9 cellular contexts compared by ENCODE assay signal in genomic region chr12:11545438-11546330, GRCh38.
DNase-seq lines count a peak whose midpoint lies in the region; ATAC-seq and TF ChIP-seq lines count a peak whose summit lies in the region.
"Had no signal": no experiment of that assay in that cellular context is flagged by ENCODE, and none has a peak within 500 bp of the region (broad histone marks: within the 10 kb centered on the region; RNA-seq: fewer than 3 reads in every experiment).

No MANE protein-coding gene starts in this region.

- peak; percentile 21 to 65 (median 30) for DNase-seq in CD4-positive, alpha-beta T cell
- DNase-seq in activated CD8-positive, alpha-beta memory T cell treated with anti-CD3 and anti-CD28 coated beads, Interleukin-2, amount 10 ng/mL, durations not matched to agents 7 days and 5 days: peak; percentile 75
- no peak for DNase-seq in memory B cell (ENCODE audit: low spot score in 2 of 2)
- DNase-seq in NCI-H1105 (lab: John Stamatoyannopoulos, UW): no peak
- no peak for DNase-seq in NCI-H524 (lab: John Stamatoyannopoulos, UW)
- DNase-seq in anterior cingulate cortex (lab: John Stamatoyannopoulos, UW): no peak

- POLR2A ChIA-PET in CD4-positive, alpha-beta T cell (lab: Charles Lee): interaction anchor here (0.6 to 3.0 kb wide), 39 partner anchors 8 to 1676 kb away, joined by 3 to 43 read pairs (median 4); partner anchors contain the start of genes BCL2L14, BORCS5, CLEC2B and ETV6

- H3K4me3 Mint-ChIP-seq in CD4-positive, alpha-beta T cell: peak overlapping the region; percentile 79
- H3K4me3 Mint-ChIP-seq in activated CD8-positive, alpha-beta memory T cell treated with anti-CD3 and anti-CD28 coated beads, Interleukin-2, amount 10 ng/mL, durations not matched to agents 7 days and 5 days: peak overlapping the region; percentile 59
- H3K4me3 Mint-ChIP-seq in memory B cell: peak overlapping the region; percentile 35

- peak; percentile 20 for TF ChIP-seq CTCF in CD4-positive, alpha-beta T cell (IDR thresholded peaks at IDR 0.05)

- ATAC-seq in CD4-positive, alpha-beta T cell (ENCODE audit: poor library complexity): peak; percentile 82
- peak; percentile 75 for ATAC-seq in GM19324 (IDR thresholded peaks at IDR 0.05; ENCODE audit: low FRiP score, unreplicated experiment)
- peak; percentile 92 for ATAC-seq in HG03342 (IDR thresholded peaks at IDR 0.05; ENCODE audit: unreplicated experiment)
- ATAC-seq in activated CD8-positive, alpha-beta memory T cell treated with anti-CD3 and anti-CD28 coated beads, Interleukin-2, amount 10 ng/mL, durations not matched to agents 7 days and 5 days: peak; percentile 79
- ATAC-seq in memory B cell (ENCODE audit: low read depth): peak; percentile 80

- no peaks in the 10 kb centered on the region for H3K27me3 ChIP-seq in CD4-positive, alpha-beta T cell (ENCODE audit: control insufficient read depth, insufficient read depth, low read length)

- intact Hi-C loops in CD4-positive, alpha-beta T cell (cut with DNase I, micrococcal nuclease): loop anchor here (1.0 to 10.0 kb wide), 4 partner anchors 9 to 381 kb away; partner anchors contain the start of gene ETV6 (in 1 of the 2)

- H3K9me3 Mint-ChIP-seq in CD4-positive, alpha-beta T cell: no peaks in the 10 kb centered on the region
- H3K9me3 Mint-ChIP-seq in activated CD8-positive, alpha-beta memory T cell treated with anti-CD3 and anti-CD28 coated beads, Interleukin-2, amount 10 ng/mL, durations not matched to agents 7 days and 5 days (ENCODE audit: low read depth): no peaks in the 10 kb centered on the region
- no peaks in the 10 kb centered on the region for H3K9me3 Mint-ChIP-seq in memory B cell

- H3K27ac Mint-ChIP-seq in CD4-positive, alpha-beta T cell: peak overlapping the region; percentile 93
- H3K27ac Mint-ChIP-seq in activated CD8-positive, alpha-beta memory T cell treated with anti-CD3 and anti-CD28 coated beads, Interleukin-2, amount 10 ng/mL, durations not matched to agents 7 days and 5 days: peak overlapping the region; percentile 95
- peak overlapping the region; percentile 89 for H3K27ac Mint-ChIP-seq in memory B cell

- CTCF ChIA-PET in CD4-positive, alpha-beta T cell (lab: Charles Lee): interaction anchor here (0.6 to 1.4 kb wide), 8 partner anchors 9 to 1100 kb away, joined by 3 to 6 read pairs (median 4); no protein-coding TSS in a partner anchor
- CTCF ChIA-PET in activated CD8-positive, alpha-beta memory T cell treated with anti-CD3 and anti-CD28 coated beads, Interleukin-2, amount 10 ng/mL, durations not matched to agents 7 days and 5 days (lab: Charles Lee): interaction anchor here (0.7 to 2.4 kb wide), 15 partner anchors 9 to 896 kb away, joined by 3 to 11 read pairs (median 3); partner anchors contain the start of gene BCL2L14

- H3K27me3 Mint-ChIP-seq in CD4-positive, alpha-beta T cell: no peaks in the 10 kb centered on the region
- no peaks in the 10 kb centered on the region for H3K27me3 Mint-ChIP-seq in activated CD8-positive, alpha-beta memory T cell treated with anti-CD3 and anti-CD28 coated beads, Interleukin-2, amount 10 ng/mL, durations not matched to agents 7 days and 5 days
- H3K27me3 Mint-ChIP-seq in memory B cell: peaks cover 2% of the 10 kb centered on the region

- no peaks in the 10 kb centered on the region for H3K9me3 ChIP-seq in CD4-positive, alpha-beta T cell (ENCODE audit: control insufficient read depth, low read length)

- H3K36me3 Mint-ChIP-seq in CD4-positive, alpha-beta T cell (ENCODE audit: low read depth): no peaks in the 10 kb centered on the region
- no peaks in the 10 kb centered on the region for H3K36me3 Mint-ChIP-seq in activated CD8-positive, alpha-beta memory T cell treated with anti-CD3 and anti-CD28 coated beads, Interleukin-2, amount 10 ng/mL, durations not matched to agents 7 days and 5 days
- no peaks in the 10 kb centered on the region for H3K36me3 Mint-ChIP-seq in memory B cell

- H3K27ac ChIP-seq in CD4-positive, alpha-beta T cell (ENCODE audit: low read depth, low read length): peak overlapping the region; percentile 86
- H3K27ac ChIP-seq: epithelial cell of prostate had no signal

- H3K4me1 Mint-ChIP-seq in CD4-positive, alpha-beta T cell (ENCODE audit: low read depth): peaks cover 74% of the 10 kb centered on the region
- H3K4me1 Mint-ChIP-seq in activated CD8-positive, alpha-beta memory T cell treated with anti-CD3 and anti-CD28 coated beads, Interleukin-2, amount 10 ng/mL, durations not matched to agents 7 days and 5 days: peaks cover 26% of the 10 kb centered on the region
- H3K4me1 Mint-ChIP-seq in memory B cell: peaks cover 10% of the 10 kb centered on the region

Comparison
In these comparisons a context has a peak if more than half of its experiments do, and no peak if none do; other contexts are left out.
1. DNase-seq: peak in CD4-positive, alpha-beta T cell (10 of 10) and activated CD8-positive, alpha-beta memory T cell treated with anti-CD3 and anti-CD28 coated beads, Interleukin-2, amount 10 ng/mL, durations not matched to agents 7 days and 5 days (single experiment); none in memory B cell (0 of 2), NCI-H1105 (single experiment), NCI-H524 (0 of 2) and anterior cingulate cortex (0 of 58).
2. Peak in every context shown above with its lines, with median percentiles within 50 percentile points of each other: ATAC-seq, H3K27ac Mint-ChIP-seq and H3K4me3 Mint-ChIP-seq.